In the genomic region with DNA sequence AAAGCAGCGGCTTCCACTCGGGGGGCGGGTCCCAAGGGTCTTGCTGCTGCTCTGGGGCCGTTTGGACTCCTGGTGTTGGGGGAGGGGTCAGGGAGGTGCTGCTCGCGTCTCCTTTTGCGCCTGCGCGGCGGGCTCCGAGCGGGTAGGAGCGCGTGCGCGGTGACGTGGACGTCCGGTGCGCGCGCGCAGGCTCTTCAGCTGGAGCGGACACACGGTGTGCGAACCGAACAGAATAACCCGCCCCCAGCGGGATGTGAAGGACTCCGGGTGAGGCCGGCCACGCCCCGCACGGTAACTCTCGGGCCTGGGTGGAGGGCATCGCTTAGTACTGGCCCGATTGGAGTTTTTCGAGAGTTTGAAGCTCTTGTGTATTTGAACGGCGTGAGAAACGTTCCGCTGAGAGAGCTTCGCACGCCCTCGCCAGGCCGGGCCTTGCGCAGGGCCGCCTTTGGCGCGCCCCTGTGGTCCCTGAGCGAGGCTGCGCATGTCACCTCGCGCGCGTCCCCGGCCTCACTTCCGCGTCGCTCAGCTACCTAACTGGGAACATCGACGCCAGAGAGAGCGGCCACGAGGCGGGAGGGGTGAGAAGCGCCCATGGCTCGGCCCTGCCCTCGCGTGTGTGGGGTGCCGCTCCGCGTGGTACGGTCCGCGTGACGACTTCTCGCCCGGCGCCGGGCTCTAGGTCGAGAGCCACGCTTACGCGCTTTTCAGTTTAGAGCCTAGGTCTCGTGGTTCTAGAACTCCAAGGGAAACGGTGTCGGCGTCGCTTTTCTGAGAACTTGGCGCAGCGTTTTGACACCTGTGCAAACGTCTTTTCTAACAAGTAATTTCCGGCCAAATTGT, we compare ENCODE assay signal across 8 cellular contexts. TPM values are rescaled to one million over a fixed set of nuclear protein-coding genes. Genes with fewer than 3 reads are reported as not detected.
A peak's percentile ranks its signal among the peaks of the same experiment; 100 is the strongest.
DNase-seq lines count a peak whose midpoint lies in the region; ATAC-seq and TF ChIP-seq lines count a peak whose summit lies in the region.

Gene MGA, plus strand, starts transcription at position 171 of the 843 bp plus-strand sequence.

- peak within 1 kb of the TSS; percentile 88 for H3K4me2 ChIP-seq in trophoblast cell (ENCODE audit: low read length)

- H3K4me1 ChIP-seq in HAP-1 = peaks cover 23% of the 10 kb centered on the region
- H3K4me1 ChIP-seq in cardiac muscle cell (ENCODE audit: low read depth) = peaks cover 21% of the 10 kb centered on the region
- peaks cover 0 to 16% of the 10 kb centered on the region in 2 experiments for H3K4me1 ChIP-seq in trophoblast cell (ENCODE audit: control insufficient read depth in 1 of 2, insufficient read depth in 2 of 2, low read length in 2 of 2)
- peaks cover 0 to 37% (median 18%) of the 10 kb centered on the region in 4 donors for H3K4me1 ChIP-seq in tibial nerve

- peak within 1 kb of the TSS; percentile 85 for H4K91ac ChIP-seq in trophoblast cell (ENCODE audit: low read depth, low read length)

- H2BK12ac ChIP-seq in trophoblast cell (ENCODE audit: low read length) = peak within 1 kb of the TSS; percentile 17

- H3K27me3 Mint-ChIP-seq in activated naive CD8-positive, alpha-beta T cell treated with anti-CD3 and anti-CD28 coated beads, Interleukin-2, amount 10 ng/mL, durations not matched to agents 7 days and 5 days = peaks cover 27% of the 10 kb centered on the region

- H4K12ac ChIP-seq in trophoblast cell (ENCODE audit: low read depth, low read length) = peak within 1 kb of the TSS; percentile 85

- peak within 1 kb of the TSS; percentile 61 for H3K4ac ChIP-seq in trophoblast cell (ENCODE audit: low read depth, low read length)

- TF ChIP-seq POLR2A in tibial nerve (IDR thresholded peaks at IDR 0.05) = peak in 1 of 2 donors; percentile 57

- peak within 1 kb of the TSS; percentile 77 for H2BK120ac ChIP-seq in trophoblast cell (ENCODE audit: insufficient read depth, low read length, poor library complexity)

- H3K79me2 ChIP-seq in trophoblast cell (ENCODE audit: control insufficient read depth, insufficient read depth, low read length, poor library complexity) = peaks cover 7% of the 10 kb centered on the region

- peaks cover 24% of the 10 kb centered on the region for H3K4me1 Mint-ChIP-seq in activated naive CD8-positive, alpha-beta T cell treated with anti-CD3 and anti-CD28 coated beads, Interleukin-2, amount 10 ng/mL, durations not matched to agents 7 days and 5 days

- in situ Hi-C loops in HAP-1 (cut with MboI; ENCODE audit: low sequenced_read_pairs) = no loop called here

- peak; percentile 87 for DNase-seq in GM04504 (ENCODE audit: low read depth)
- DNase-seq in HAP-1 (ENCODE audit: low spot score in 2 of 2) = peak; percentile 90 to 93
- DNase-seq in MG63 = peak; percentile 40
- DNase-seq in activated naive CD8-positive, alpha-beta T cell treated with anti-CD3 and anti-CD28 coated beads, Interleukin-2, amount 10 ng/mL, durations not matched to agents 7 days and 5 days = peak; percentile 96
- peak; percentile 96 to 97 for DNase-seq in cardiac muscle cell (ENCODE audit: low read depth in 1 of 2, low spot score in 1 of 2)
- peak; percentile 96 to 99 for DNase-seq in trophoblast cell
- peak; percentile 75 to 78 for DNase-seq in tibial nerve (ENCODE audit: low spot score in 2 of 2)

- H3K4me3 ChIP-seq in HAP-1 (peak within 1 kb of the TSS; percentile 40), MG63 (peak within 1 kb of the TSS; percentile 61), cardiac muscle cell (peak within 1 kb of the TSS; percentile 37), trophoblast cell (ENCODE audit: low read depth, low read length) (peak within 1 kb of the TSS; percentile 84), tibial nerve (peak within 1 kb of the TSS; percentile 39 to 67 (median 60))

- H2AFZ ChIP-seq in trophoblast cell (ENCODE audit: insufficient read depth, low read length, poor library complexity) = peak within 1 kb of the TSS; percentile 66

- H3K4me3 Mint-ChIP-seq in activated naive CD8-positive, alpha-beta T cell treated with anti-CD3 and anti-CD28 coated beads, Interleukin-2, amount 10 ng/mL, durations not matched to agents 7 days and 5 days = peak within 1 kb of the TSS; percentile 82

- H2AK5ac ChIP-seq in trophoblast cell (ENCODE audit: low read length) = peak within 1 kb of the TSS; percentile 20

- no peak within 1 kb of the TSS for H3K23ac ChIP-seq in trophoblast cell (ENCODE audit: low read length)

- peak within 1 kb of the TSS; percentile 81 for H3K27ac ChIP-seq in cardiac muscle cell
- peak within 1 kb of the TSS; percentile 77 for H3K27ac ChIP-seq in trophoblast cell (ENCODE audit: low read depth, low read length)
- H3K27ac ChIP-seq in tibial nerve = peak within 1 kb of the TSS; percentile 6 to 89 (median 86)

- H3K27me3 ChIP-seq in HAP-1 (ENCODE audit: low read depth) = no peaks in the 10 kb centered on the region
- no peaks in the 10 kb centered on the region for H3K27me3 ChIP-seq in MG63
- H3K27me3 ChIP-seq in cardiac muscle cell = peaks cover 8% of the 10 kb centered on the region
- no peaks in the 10 kb centered on the region for H3K27me3 ChIP-seq in trophoblast cell (ENCODE audit: insufficient read depth, low read length)
- no peaks in the 10 kb centered on the region for H3K27me3 ChIP-seq in tibial nerve

- POLR2A ChIA-PET in activated naive CD8-positive, alpha-beta T cell treated with anti-CD3 and anti-CD28 coated beads, Interleukin-2, amount 10 ng/mL, durations not matched to agents 7 days and 5 days (lab: Charles Lee) = interaction anchor here (0.5 to 2.3 kb wide), 15 partner anchors 9 to 1710 kb away, joined by 3 to 25 read pairs (median 4); partner anchors contain the start of genes NUSAP1, OIP5, RPAP1 and TUBGCP4

- peak within 1 kb of the TSS; percentile 94 for H4K8ac ChIP-seq in trophoblast cell (ENCODE audit: low read depth, low read length)

- peak within 1 kb of the TSS; percentile 46 for H3K9ac ChIP-seq in trophoblast cell (ENCODE audit: low read length)

- peak within 1 kb of the TSS; percentile 78 for H3K14ac ChIP-seq in trophoblast cell (ENCODE audit: low read length)

- H2BK5ac ChIP-seq in trophoblast cell (ENCODE audit: low read depth, low read length, poor library complexity) = peak within 1 kb of the TSS; percentile 70

- TF ChIP-seq CTCF in cardiac muscle cell (IDR thresholded peaks at IDR 0.05; ENCODE audit: low read depth, low read length) (peak; percentile 16), tibial nerve (IDR thresholded peaks at IDR 0.05) (peak in 2 of 5 experiments; percentile 26 to 42)

- peaks cover 6% of the 10 kb centered on the region; the same call in 1 of the 2 replicates for H3K9me3 ChIP-seq in HAP-1
- no peaks in the 10 kb centered on the region for H3K9me3 ChIP-seq in MG63
- no peaks in the 10 kb centered on the region for H3K9me3 ChIP-seq in cardiac muscle cell (ENCODE audit: low read depth)
- H3K9me3 ChIP-seq in trophoblast cell (ENCODE audit: insufficient read depth, low read depth, low read length) = peaks cover 2% of the 10 kb centered on the region
- H3K9me3 ChIP-seq in tibial nerve = no peaks in the 10 kb centered on the region

- WGBS in trophoblast cell (ENCODE audit: extremely low coverage, insufficient coverage, insufficient read length) = no CpG with 5 or more reads among the region's 93 CpGs
- WGBS in tibial nerve, 2 donors = 2 to 4% methylated on average over 45 to 62 of the region's 93 CpGs

- H3K18ac ChIP-seq in trophoblast cell (ENCODE audit: low read length) = peak within 1 kb of the TSS; percentile 55

- no peaks in the 10 kb centered on the region for H3K36me3 ChIP-seq in HAP-1 (replicated peaks)
- no peaks in the 10 kb centered on the region for H3K36me3 ChIP-seq in MG63
- no peaks in the 10 kb centered on the region for H3K36me3 ChIP-seq in cardiac muscle cell
- no peaks in the 10 kb centered on the region for H3K36me3 ChIP-seq in trophoblast cell (ENCODE audit: control insufficient read depth in 1 of 2, insufficient read depth in 2 of 2, low read length in 2 of 2)
- H3K36me3 ChIP-seq in tibial nerve = no peaks in the 10 kb centered on the region

- peaks cover 6% of the 10 kb centered on the region for H3K9me3 Mint-ChIP-seq in activated naive CD8-positive, alpha-beta T cell treated with anti-CD3 and anti-CD28 coated beads, Interleukin-2, amount 10 ng/mL, durations not matched to agents 7 days and 5 days

- H3K27ac Mint-ChIP-seq in activated naive CD8-positive, alpha-beta T cell treated with anti-CD3 and anti-CD28 coated beads, Interleukin-2, amount 10 ng/mL, durations not matched to agents 7 days and 5 days = peak within 1 kb of the TSS; percentile 89

- ATAC-seq in SK-N-SH treated with all-trans-retinoic acid at 6 μM for 48 hours = peak; percentile 88
- peak; percentile 86 for ATAC-seq in activated naive CD8-positive, alpha-beta T cell treated with anti-CD3 and anti-CD28 coated beads, Interleukin-2, amount 10 ng/mL, durations not matched to agents 7 days and 5 days (ENCODE audit: low read depth)

- peak; percentile 42 to 71 for TF ChIP-seq EP300 in tibial nerve (IDR thresholded peaks at IDR 0.05)

- H3K36me3 Mint-ChIP-seq in activated naive CD8-positive, alpha-beta T cell treated with anti-CD3 and anti-CD28 coated beads, Interleukin-2, amount 10 ng/mL, durations not matched to agents 7 days and 5 days = no peaks in the 10 kb centered on the region

- peaks cover 13% of the 10 kb centered on the region for H3K79me1 ChIP-seq in trophoblast cell (ENCODE audit: low read length)

TF ChIP-seq in SK-N-SH treated with all-trans-retinoic acid at 6 μM for 48 hours, 23 proteins besides CTCF, POLR2A, EP300 and RAD21 (continues in another document):
- TF ChIP-seq CSDC2 (CRISPR knock-in tag; IDR thresholded peaks at IDR 0.05) (0 out of 2 replicates have a peak, but pooled peaks have one; percentile 79), PPARA (CRISPR knock-in tag; IDR thresholded peaks at IDR 0.05; ENCODE audit: borderline replicate concordance) (no peak), POU6F1 (CRISPR knock-in tag; IDR thresholded peaks at IDR 0.05; ENCODE audit: borderline replicate concordance, low read depth) (0 out of 2 replicates have a peak, but pooled peaks have one; percentile 7)

RNA-seq across cellular contexts. Expression of gene MGA, which starts in this region (rescaled TPM):
- total RNA-seq in MG63 (2014; rRNA removed; shearing (Covaris generic); ENCODE audit: low replicate concordance) = 10.4 and 12.8 TPM in 2 replicates
- 10 to 100 TPM; 43.1 to 46.2 TPM for total RNA-seq in activated naive CD8-positive, alpha-beta T cell treated with anti-CD3 and anti-CD28 coated beads, Interleukin-2, amount 10 ng/mL, durations not matched to agents 7 days and 5 days
- total RNA-seq in cardiac muscle cell (22.7 and 48.8 TPM in 2 replicates), tibial nerve (10 to 100 TPM; 29.7 to 53.8 (median 31.7) TPM)
- polyA plus RNA-seq in cardiac muscle cell = 17.7 and 23.2 TPM in 2 replicates
- polyA plus RNA-seq in trophoblast cell (2013) = 12.8 and 13.1 TPM in 2 replicates

Comparison
In these comparisons a context has a peak if more than half of its experiments do, and no peak if none do; other contexts are left out.
1. Peak in every context shown above with its lines: DNase-seq, ATAC-seq, H3K4me3 ChIP-seq and H3K27ac ChIP-seq.
2. DNase-seq: peak in every context shown above with its lines; median percentile 98 in trophoblast cell; 96 in cardiac muscle cell; 96 in activated naive CD8-positive, alpha-beta T cell treated with anti-CD3 and anti-CD28 coated beads, Interleukin-2, amount 10 ng/mL, durations not matched to agents 7 days and 5 days; 92 in HAP-1; 87 in GM04504; 76 in tibial nerve; 40 in MG63.